Comparison of ENCODE assay signal across 6 cellular contexts in genomic region chr21:5111197-5111596, GRCh38.
DNase-seq lines count a peak whose midpoint lies in the region; ATAC-seq, FAIRE-seq and TF ChIP-seq lines count a peak whose summit lies in the region.
"Not testable (repeated sequence)": the region's sequence is repeated elsewhere in the genome, so short reads cannot be mapped to it uniquely, and the experiment has no call there.

No MANE protein-coding gene starts in this region.

- not testable (repeated sequence) for H3K4me1 Mint-ChIP-seq in activated CD8-positive, alpha-beta memory T cell treated with anti-CD3 and anti-CD28 coated beads, Interleukin-2, amount 10 ng/mL, durations not matched to agents 7 days and 5 days; stimulated activated naive B cell treated with anti-CD40 and anti-IgM and Interleukin-4, amounts not matched to agents 10 μg/mL and 1 μg/mL and 100 μg/mL, for 72 hours

- not testable (repeated sequence) for H3K9me3 ChIP-seq in kidney (ENCODE audit: control insufficient read depth in 1 of 2, low read length in 2 of 2); mucosa of descending colon

- not testable (repeated sequence) for ATAC-seq in activated CD8-positive, alpha-beta memory T cell treated with anti-CD3 and anti-CD28 coated beads, Interleukin-2, amount 10 ng/mL, durations not matched to agents 7 days and 5 days; Right ventricle myocardium inferior; mucosa of descending colon; sciatic nerve; stimulated activated naive B cell treated with anti-CD40 and anti-IgM and Interleukin-4, amounts not matched to agents 10 μg/mL and 1 μg/mL and 100 μg/mL, for 72 hours (replicated peaks)

- H3K9me3 Mint-ChIP-seq in activated CD8-positive, alpha-beta memory T cell treated with anti-CD3 and anti-CD28 coated beads, Interleukin-2, amount 10 ng/mL, durations not matched to agents 7 days and 5 days (ENCODE audit: low read depth); stimulated activated naive B cell treated with anti-CD40 and anti-IgM and Interleukin-4, amounts not matched to agents 10 μg/mL and 1 μg/mL and 100 μg/mL, for 72 hours: not testable (repeated sequence)

- H3K36me3 Mint-ChIP-seq in activated CD8-positive, alpha-beta memory T cell treated with anti-CD3 and anti-CD28 coated beads, Interleukin-2, amount 10 ng/mL, durations not matched to agents 7 days and 5 days; stimulated activated naive B cell treated with anti-CD40 and anti-IgM and Interleukin-4, amounts not matched to agents 10 μg/mL and 1 μg/mL and 100 μg/mL, for 72 hours: not testable (repeated sequence)

- H3K27ac ChIP-seq in kidney (ENCODE audit: low read depth in 2 of 2, low read length in 2 of 2), result not testable (repeated sequence)

- not testable (repeated sequence) for H3K36me3 ChIP-seq in kidney (ENCODE audit: control insufficient read depth in 1 of 2, insufficient read depth in 2 of 2, low read length in 2 of 2); mucosa of descending colon (ENCODE audit: low read depth)

- H3K27ac Mint-ChIP-seq in activated CD8-positive, alpha-beta memory T cell treated with anti-CD3 and anti-CD28 coated beads, Interleukin-2, amount 10 ng/mL, durations not matched to agents 7 days and 5 days, result not testable (repeated sequence)
- peak overlapping the region; percentile 56 for H3K27ac Mint-ChIP-seq in stimulated activated naive B cell treated with anti-CD40 and anti-IgM and Interleukin-4, amounts not matched to agents 10 μg/mL and 1 μg/mL and 100 μg/mL, for 72 hours

- CTCF ChIA-PET in activated CD8-positive, alpha-beta memory T cell treated with anti-CD3 and anti-CD28 coated beads, Interleukin-2, amount 10 ng/mL, durations not matched to agents 7 days and 5 days (lab: Charles Lee), result not testable (repeated sequence)

- not testable (repeated sequence) for H3K4me3 ChIP-seq in kidney (ENCODE audit: low read length in 2 of 2); mucosa of descending colon

- H3K4me1 ChIP-seq in kidney (ENCODE audit: control insufficient read depth in 1 of 2, insufficient read depth in 1 of 2, low read depth in 1 of 2, low read length in 2 of 2); mucosa of descending colon (ENCODE audit: low read depth): not testable (repeated sequence)

- TF ChIP-seq CTCF in kidney (IDR thresholded peaks at IDR 0.05; ENCODE audit: borderline replicate concordance, extremely low read depth, insufficient read depth); mucosa of descending colon (IDR thresholded peaks at IDR 0.05): not testable (repeated sequence)

- intact Hi-C loops in Right ventricle myocardium inferior (cut with DNase I); kidney (cut with DNase I); mucosa of descending colon (cut with DNase I, micrococcal nuclease); sciatic nerve (cut with DNase I): not testable (repeated sequence)

- H3K27me3 Mint-ChIP-seq in activated CD8-positive, alpha-beta memory T cell treated with anti-CD3 and anti-CD28 coated beads, Interleukin-2, amount 10 ng/mL, durations not matched to agents 7 days and 5 days; stimulated activated naive B cell treated with anti-CD40 and anti-IgM and Interleukin-4, amounts not matched to agents 10 μg/mL and 1 μg/mL and 100 μg/mL, for 72 hours: not testable (repeated sequence)

- not testable (repeated sequence) for FAIRE-seq in kidney (lab: Jason Lieb, UNC)

- DNase-seq in activated CD8-positive, alpha-beta memory T cell treated with anti-CD3 and anti-CD28 coated beads, Interleukin-2, amount 10 ng/mL, durations not matched to agents 7 days and 5 days, result peak; percentile 16
- peak; percentile 21 for DNase-seq in Right ventricle myocardium inferior (ENCODE audit: missing footprints)
- DNase-seq in kidney, result peak; percentile 59
- peak in 2 of 3 donors; percentile 14 to 41 for DNase-seq in mucosa of descending colon
- DNase-seq in sciatic nerve (ENCODE audit: low spot score), result peak; percentile 32
- not testable (repeated sequence) for DNase-seq in stimulated activated naive B cell treated with anti-CD40 and anti-IgM and Interleukin-4, amounts not matched to agents 10 μg/mL and 1 μg/mL and 100 μg/mL, for 72 hours

- H3K4me3 Mint-ChIP-seq in activated CD8-positive, alpha-beta memory T cell treated with anti-CD3 and anti-CD28 coated beads, Interleukin-2, amount 10 ng/mL, durations not matched to agents 7 days and 5 days; stimulated activated naive B cell treated with anti-CD40 and anti-IgM and Interleukin-4, amounts not matched to agents 10 μg/mL and 1 μg/mL and 100 μg/mL, for 72 hours: not testable (repeated sequence)

- not testable (repeated sequence) for H3K9ac ChIP-seq in kidney (ENCODE audit: low read length in 2 of 2)
